Comparison of ENCODE assay signal across 23 cellular contexts in the genomic region with DNA sequence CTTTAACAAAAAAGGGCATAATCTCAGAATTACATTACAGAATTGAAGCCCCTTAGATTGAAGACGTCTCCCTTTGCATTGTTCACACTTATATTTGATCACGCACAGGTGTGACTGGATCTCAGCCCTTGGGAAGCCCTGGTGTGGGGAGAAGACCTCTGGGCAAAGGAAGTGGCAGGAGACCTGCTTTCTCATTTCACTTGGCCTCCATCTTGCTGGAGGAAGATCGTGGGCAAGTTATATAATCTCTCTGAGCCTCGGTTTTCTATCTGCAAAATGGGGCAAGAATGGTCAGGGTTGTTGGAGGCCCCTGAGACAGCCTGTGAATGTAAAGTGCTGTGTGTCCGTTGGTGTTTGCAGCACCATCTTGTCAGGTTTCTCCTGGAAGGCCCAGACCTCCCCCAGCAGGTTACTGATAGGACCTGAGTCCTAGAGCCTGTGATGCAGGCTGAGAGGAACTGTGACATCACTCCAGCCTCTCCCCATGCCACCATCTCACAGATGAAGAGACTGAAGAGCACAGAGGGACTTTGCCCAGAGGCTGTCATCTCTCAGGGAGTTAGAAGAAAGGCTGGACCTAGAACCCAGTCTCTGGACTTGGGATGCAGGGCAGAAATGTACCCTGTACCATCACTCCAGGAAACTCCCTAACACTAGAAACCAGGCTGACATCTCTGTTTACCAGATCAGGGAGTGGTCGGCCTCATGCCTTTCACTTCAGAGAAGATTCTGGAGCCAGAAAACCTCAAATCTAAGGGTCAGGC. TPM values are rescaled to one million over a fixed set of nuclear protein-coding genes. Genes with fewer than 3 reads are reported as not detected.
DNase-seq lines count a peak whose midpoint lies in the region; ATAC-seq and TF ChIP-seq lines count a peak whose summit lies in the region.
"Had no signal": no experiment of that assay in that cellular context is flagged by ENCODE, and none has a peak within 500 bp of the region (broad histone marks: within the 10 kb centered on the region; RNA-seq: fewer than 3 reads in every experiment).

No MANE protein-coding gene starts in this region.

- DNase-seq in activated T-cell treated with anti-CD3 and anti-CD28 coated beads, Interleukin-2, amount 50 U/mL, for 24 hours: no peak
- no peak for DNase-seq in activated T-cell treated with anti-CD3 and anti-CD28 coated beads, Interleukin-2, amount 50 U/mL, for 72 hours
- DNase-seq in hepatocyte (ENCODE audit: low spot score): peak; percentile 54
- no peak for DNase-seq in type B pancreatic cell (ENCODE audit: extremely low spot score, unreplicated experiment)
- DNase-seq in cortex of kidney (lab: John Stamatoyannopoulos, UW): no peak
- DNase-seq in AG08396 (ENCODE audit: low spot score): no peak
- DNase-seq: 8988T, DMS79, MM.1S, NCI-H1048, NCI-H1417 treated with DMSO at 0.1 percent for 48 hours, NCI-H187, NCI-H2107, PC-9, SIG-M5, SK-N-SH had no signal

- H3K4me1 Mint-ChIP-seq in activated T-cell treated with anti-CD3 and anti-CD28 coated beads, Interleukin-2, amount 50 U/mL, for 24 hours (ENCODE audit: low read depth): peaks cover 15% of the 10 kb centered on the region
- H3K4me1 Mint-ChIP-seq in activated T-cell treated with anti-CD3 and anti-CD28 coated beads, Interleukin-2, amount 50 U/mL, for 72 hours (ENCODE audit: low read depth): peaks cover 22% of the 10 kb centered on the region
- H3K4me1 Mint-ChIP-seq in nephron (peaks cover 21% of the 10 kb centered on the region), type B pancreatic cell (ENCODE audit: unreplicated experiment) (peaks cover 13% of the 10 kb centered on the region)

- H3K27me3 Mint-ChIP-seq in activated T-cell treated with anti-CD3 and anti-CD28 coated beads, Interleukin-2, amount 50 U/mL, for 24 hours: peaks cover 3% of the 10 kb centered on the region
- no peaks in the 10 kb centered on the region for H3K27me3 Mint-ChIP-seq in activated T-cell treated with anti-CD3 and anti-CD28 coated beads, Interleukin-2, amount 50 U/mL, for 72 hours (ENCODE audit: low read depth)
- H3K27me3 Mint-ChIP-seq in nephron (ENCODE audit: low read depth): peaks cover 5% of the 10 kb centered on the region
- H3K27me3 Mint-ChIP-seq in type B pancreatic cell: peaks cover 4% of the 10 kb centered on the region

- no peaks in the 10 kb centered on the region for H3K9me2 ChIP-seq in hepatocyte (replicated peaks; ENCODE audit: insufficient read depth)
- H3K9me2 ChIP-seq: SK-N-SH had no signal

- H3K36me3 ChIP-seq in hepatocyte (replicated peaks; ENCODE audit: insufficient read depth, low read depth): no peaks in the 10 kb centered on the region

- H3K27ac Mint-ChIP-seq in activated T-cell treated with anti-CD3 and anti-CD28 coated beads, Interleukin-2, amount 50 U/mL, for 24 hours: peak overlapping the region; percentile 34
- H3K27ac Mint-ChIP-seq in activated T-cell treated with anti-CD3 and anti-CD28 coated beads, Interleukin-2, amount 50 U/mL, for 72 hours: no peak overlapping the region
- peak overlapping the region; percentile 18 to 77 (median 28) for H3K27ac Mint-ChIP-seq in nephron
- peak overlapping the region; percentile 73 for H3K27ac Mint-ChIP-seq in type B pancreatic cell

- peaks cover 35% of the 10 kb centered on the region for H3K4me1 ChIP-seq in hepatocyte (ENCODE audit: insufficient read depth)

- no peaks in the 10 kb centered on the region for H4K20me1 ChIP-seq in hepatocyte (ENCODE audit: insufficient read depth, poor library complexity, severe bottlenecking)

- no peak for TF ChIP-seq CTCF in hepatocyte (IDR thresholded peaks at IDR 0.05; ENCODE audit: poor library complexity)
- no peak for TF ChIP-seq CTCF in nephron (IDR thresholded peaks at IDR 0.05; ENCODE audit: unreplicated experiment in 3 of 3)
- no peak for TF ChIP-seq CTCF in type B pancreatic cell (conservative IDR thresholded peaks at IDR 0.05)

- H3K27ac ChIP-seq in hepatocyte: peak overlapping the region; percentile 88
- H3K27ac ChIP-seq: C4-2B, PC-9, RWPE1 had no signal

- H3K4me3 ChIP-seq in hepatocyte: no peak overlapping the region
- H3K4me3 ChIP-seq: PC-9 had no signal

- no peak overlapping the region for H2AFZ ChIP-seq in hepatocyte
- H2AFZ ChIP-seq: PC-9 had no signal

- no peak for ATAC-seq in activated T-cell treated with anti-CD3 and anti-CD28 coated beads, Interleukin-2, amount 50 U/mL, for 72 hours (replicated peaks in 1 of 2)
- ATAC-seq in HG03439 (IDR thresholded peaks at IDR 0.05; ENCODE audit: unreplicated experiment): no peak

- H3K79me2 ChIP-seq in hepatocyte: peaks cover 5% of the 10 kb centered on the region

- no peak overlapping the region for H3K4me2 ChIP-seq in hepatocyte
- H3K4me2 ChIP-seq: PC-9, SK-N-SH had no signal

- H3K36me3 Mint-ChIP-seq in activated T-cell treated with anti-CD3 and anti-CD28 coated beads, Interleukin-2, amount 50 U/mL, for 24 hours (ENCODE audit: low read depth): peaks cover 7% of the 10 kb centered on the region
- H3K36me3 Mint-ChIP-seq in activated T-cell treated with anti-CD3 and anti-CD28 coated beads, Interleukin-2, amount 50 U/mL, for 72 hours (ENCODE audit: insufficient read depth in 2 of 2): peaks cover 0 to under 1% of the 10 kb centered on the region in 2 donors
- H3K36me3 Mint-ChIP-seq in nephron (ENCODE audit: low read depth) (peaks cover 7% of the 10 kb centered on the region), type B pancreatic cell (peaks cover 2% of the 10 kb centered on the region)

- H3K4me3 Mint-ChIP-seq in activated T-cell treated with anti-CD3 and anti-CD28 coated beads, Interleukin-2, amount 50 U/mL, for 24 hours: no peak overlapping the region
- no peak overlapping the region for H3K4me3 Mint-ChIP-seq in activated T-cell treated with anti-CD3 and anti-CD28 coated beads, Interleukin-2, amount 50 U/mL, for 72 hours
- H3K4me3 Mint-ChIP-seq in nephron (peak overlapping the region in 1 of 3 experiments; percentile 23), type B pancreatic cell (no peak overlapping the region)

- H3K9me3 ChIP-seq in hepatocyte (ENCODE audit: low read depth): no peaks in the 10 kb centered on the region
- H3K9me3 ChIP-seq: SK-N-SH had no signal

- 87% methylated on average over 6 of the region's 6 CpGs for WGBS in hepatocyte (ENCODE audit: low lambda C conversion rate, missing lambda C conversion rate)

- H3K27me3 ChIP-seq in hepatocyte: no peaks in the 10 kb centered on the region

- H3K9me3 Mint-ChIP-seq in activated T-cell treated with anti-CD3 and anti-CD28 coated beads, Interleukin-2, amount 50 U/mL, for 24 hours: no peaks in the 10 kb centered on the region
- H3K9me3 Mint-ChIP-seq in activated T-cell treated with anti-CD3 and anti-CD28 coated beads, Interleukin-2, amount 50 U/mL, for 72 hours: no peaks in the 10 kb centered on the region
- H3K9me3 Mint-ChIP-seq in nephron: no peaks in the 10 kb centered on the region
- H3K9me3 Mint-ChIP-seq in type B pancreatic cell: no peaks in the 10 kb centered on the region

RNA-seq across cellular contexts. Expression of a gene that starts 1.1 kb away (rescaled TPM):
- not detected for total RNA-seq in activated T-cell treated with anti-CD3 and anti-CD28 coated beads, Interleukin-2, amount 50 U/mL, for 72 hours
- total RNA-seq in hepatocyte (4,253 and 4,361 TPM in 2 replicates), type B pancreatic cell (ENCODE audit: low replicate concordance) (116 and 626 TPM in 2 replicates)
- 5,326 and 7,624 TPM in 2 replicates for polyA plus RNA-seq in hepatocyte
- total RNA-seq: H1, NCI-H460, PC-9 had no signal
- polyA plus RNA-seq: AG04450 had no signal

RNA-seq across cellular contexts. Expression of a gene that starts 8.8 kb away (rescaled TPM):
- not detected for total RNA-seq in activated T-cell treated with anti-CD3 and anti-CD28 coated beads, Interleukin-2, amount 50 U/mL, for 72 hours
- total RNA-seq in hepatocyte: 2,309 and 2,825 TPM in 2 replicates
- 1,438 and 2,125 TPM in 2 replicates for polyA plus RNA-seq in hepatocyte
- total RNA-seq in type B pancreatic cell (ENCODE audit: low replicate concordance): 21.6 and 54.4 TPM in 2 replicates
- total RNA-seq: H1, NCI-H460, PC-9 had no signal
- polyA plus RNA-seq: AG04450, H1, SK-N-SH had no signal

RNA-seq across cellular contexts. Expression of a gene that starts 15.4 kb away (rescaled TPM):
- total RNA-seq in activated T-cell treated with anti-CD3 and anti-CD28 coated beads, Interleukin-2, amount 50 U/mL, for 72 hours: not detected
- 1,055 and 1,133 TPM in 2 replicates for total RNA-seq in hepatocyte
- 548 and 810 TPM in 2 replicates for polyA plus RNA-seq in hepatocyte
- 21.7 and 88.5 TPM in 2 replicates for total RNA-seq in type B pancreatic cell (ENCODE audit: low replicate concordance)
- total RNA-seq: H1, NCI-H460, PC-9 had no signal
- polyA plus RNA-seq: AG04450, H1, SK-N-SH had no signal

RNA-seq across cellular contexts. Expression of a gene that starts 46.8 kb away (rescaled TPM):
- total RNA-seq in activated T-cell treated with anti-CD3 and anti-CD28 coated beads, Interleukin-2, amount 50 U/mL, for 72 hours: not detected
- total RNA-seq in hepatocyte (16.3 and 20.3 TPM in 2 replicates), type B pancreatic cell (ENCODE audit: low replicate concordance) (0.95 TPM in 1 of 2 replicates, not detected in the other)
- 13.4 and 14.6 TPM in 2 replicates for polyA plus RNA-seq in hepatocyte
- total RNA-seq: NCI-H460, PC-9 had no signal
- polyA plus RNA-seq: AG04450, SK-N-SH had no signal

RNA-seq across cellular contexts. Expression of a gene that starts 50.7 kb away (rescaled TPM):
- total RNA-seq in activated T-cell treated with anti-CD3 and anti-CD28 coated beads, Interleukin-2, amount 50 U/mL, for 72 hours: 100 to 1,000 TPM in 1 of 2 donors, 10 to 100 TPM in 1; 77.6 to 106 TPM
- 38.3 and 38.6 TPM in 2 replicates for total RNA-seq in hepatocyte
- polyA plus RNA-seq in hepatocyte: 50.1 and 53.3 TPM in 2 replicates
- 41.2 and 57.0 TPM in 2 replicates for total RNA-seq in type B pancreatic cell (ENCODE audit: low replicate concordance)

Comparison
In these comparisons a context has a peak if more than half of its experiments do, and no peak if none do; other contexts are left out.
1. RNA of a gene that starts 1.1 kb away (total RNA-seq): 4,253 to 4,361 TPM in hepatocyte and 116 to 626 TPM in type B pancreatic cell; not detected in activated T-cell treated with anti-CD3 and anti-CD28 coated beads, Interleukin-2, amount 50 U/mL, for 72 hours; every median in the first group is over 100 times any median in the second.
2. RNA of a gene that starts 8.8 kb away (total RNA-seq): 2,309 to 2,825 TPM in hepatocyte; 21.6 to 54.4 TPM in type B pancreatic cell and not detected in activated T-cell treated with anti-CD3 and anti-CD28 coated beads, Interleukin-2, amount 50 U/mL, for 72 hours; every median in the first group is over 10 times any median in the second.
3. RNA of a gene that starts 15.4 kb away (total RNA-seq): 1,055 to 1,133 TPM in hepatocyte; 21.7 to 88.5 TPM in type B pancreatic cell and not detected in activated T-cell treated with anti-CD3 and anti-CD28 coated beads, Interleukin-2, amount 50 U/mL, for 72 hours; every median in the first group is over 10 times any median in the second.